ENCODE assay signal across 14 cellular contexts in the genomic region with DNA sequence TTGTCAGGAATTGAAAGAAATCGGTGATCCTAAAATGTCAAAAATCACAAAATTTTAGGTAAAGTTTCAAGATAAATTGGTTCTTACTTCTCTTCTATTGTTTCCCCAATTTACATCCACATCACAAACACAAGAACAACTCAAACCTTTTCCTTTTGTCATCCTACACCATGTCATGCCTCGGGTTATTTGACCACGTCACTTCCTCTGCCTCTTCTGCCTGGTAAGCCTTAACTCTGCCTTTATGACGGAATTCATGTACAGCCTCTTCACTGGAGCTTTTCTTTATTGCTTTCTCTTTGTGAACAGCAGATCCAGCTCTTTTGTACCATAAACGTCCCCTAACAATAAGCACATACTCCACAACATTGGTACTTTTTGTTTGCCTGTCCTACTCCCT.
DNase-seq lines count a peak whose midpoint lies in the region; TF ChIP-seq lines count a peak whose summit lies in the region.
"Had no signal": no experiment of that assay in that cellular context is flagged by ENCODE, and none has a peak within 500 bp of the region (broad histone marks: within the 10 kb centered on the region; RNA-seq: fewer than 3 reads in every experiment).

No MANE protein-coding gene starts in this region.

- no peak overlapping the region for H2BK15ac ChIP-seq in neuronal stem cell (ENCODE audit: low read length)

- no peak for TF ChIP-seq CTCF in OCI-LY3 (IDR thresholded peaks at IDR 0.05; ENCODE audit: low read depth, low read length)

- H3K4me3 Mint-ChIP-seq in activated CD4-positive, alpha-beta memory T cell treated with anti-CD3 and anti-CD28 coated beads, Interleukin-2, amount 10 ng/mL, durations not matched to agents 7 days and 5 days = no peak overlapping the region
- H3K4me3 Mint-ChIP-seq: CD14-positive monocyte; CD4-positive, alpha-beta memory T cell; HFFc6 had no signal

- H3K4me1 ChIP-seq in HAP-1 (peaks cover 5% of the 10 kb centered on the region), OCI-LY3 (ENCODE audit: low read length) (no peaks in the 10 kb centered on the region), neuronal stem cell (ENCODE audit: control insufficient read depth in 2 of 2, insufficient read depth in 1 of 2, low read depth in 1 of 2, low read length in 2 of 2) (peaks cover 4 to 7% of the 10 kb centered on the region in 2 donors)
- H3K4me1 ChIP-seq: A549, BLaER1 had no signal

- no peak overlapping the region for H2BK5ac ChIP-seq in neuronal stem cell (ENCODE audit: low read length)

- no peaks in the 10 kb centered on the region for H3K36me3 ChIP-seq in HAP-1 (replicated peaks)
- H3K36me3 ChIP-seq in OCI-LY3 (replicated peaks; ENCODE audit: low read depth, low read length) = no peaks in the 10 kb centered on the region
- H3K36me3 ChIP-seq in neuronal stem cell (replicated peaks in 1 of 2; ENCODE audit: control insufficient read depth in 2 of 2, insufficient read depth in 2 of 2, low read length in 2 of 2) = no peaks in the 10 kb centered on the region
- H3K36me3 ChIP-seq: BLaER1 had no signal

- no peaks in the 10 kb centered on the region for H3K27me3 Mint-ChIP-seq in activated CD4-positive, alpha-beta memory T cell treated with anti-CD3 and anti-CD28 coated beads, Interleukin-2, amount 10 ng/mL, durations not matched to agents 7 days and 5 days
- H3K27me3 Mint-ChIP-seq: CD4-positive, alpha-beta memory T cell had no signal

- H2AK5ac ChIP-seq in neuronal stem cell (ENCODE audit: low read depth, low read length) = no peak overlapping the region

- H3K9me3 ChIP-seq in HAP-1 = no peaks in the 10 kb centered on the region
- H3K9me3 ChIP-seq in OCI-LY3 (ENCODE audit: insufficient read depth, low read length) = no peaks in the 10 kb centered on the region
- no peaks in the 10 kb centered on the region for H3K9me3 ChIP-seq in neuronal stem cell (replicated peaks in 1 of 2; ENCODE audit: control insufficient read depth in 2 of 2, insufficient read depth in 1 of 2, low read depth in 1 of 2, low read length in 2 of 2)
- H3K9me3 ChIP-seq: A549, BLaER1 had no signal

- no peak overlapping the region for H4K8ac ChIP-seq in neuronal stem cell (ENCODE audit: low read depth, low read length)

- no peak overlapping the region for H3K4me3 ChIP-seq in HAP-1
- no peak overlapping the region for H3K4me3 ChIP-seq in OCI-LY3 (ENCODE audit: low read length)
- no peak overlapping the region for H3K4me3 ChIP-seq in neuronal stem cell (ENCODE audit: low read length in 2 of 2)
- H3K4me3 ChIP-seq: A549, BLaER1 had no signal

- H2BK12ac ChIP-seq in neuronal stem cell (ENCODE audit: low read length) = no peak overlapping the region

- no peak overlapping the region for H3K23ac ChIP-seq in neuronal stem cell (ENCODE audit: low read depth, low read length, poor library complexity)

- H3K36me3 Mint-ChIP-seq in activated CD4-positive, alpha-beta memory T cell treated with anti-CD3 and anti-CD28 coated beads, Interleukin-2, amount 10 ng/mL, durations not matched to agents 7 days and 5 days (ENCODE audit: low read depth) = no peaks in the 10 kb centered on the region
- H3K36me3 Mint-ChIP-seq: CD14-positive monocyte; CD4-positive, alpha-beta memory T cell had no signal

- no peak overlapping the region for H3K27ac Mint-ChIP-seq in activated CD4-positive, alpha-beta memory T cell treated with anti-CD3 and anti-CD28 coated beads, Interleukin-2, amount 10 ng/mL, durations not matched to agents 7 days and 5 days
- H3K27ac Mint-ChIP-seq: CD14-positive monocyte; CD4-positive, alpha-beta memory T cell; HFFc6 had no signal

- DNase-seq in DMS153 (lab: John Stamatoyannopoulos, UW) = peak; percentile 28
- no peak for DNase-seq in DMS153 treated with DMSO at 0.1 percent for 48 hours (lab: John Stamatoyannopoulos, UW; ENCODE audit: unreplicated experiment)
- DNase-seq in HAP-1 (ENCODE audit: low spot score in 2 of 2) = peak; percentile 58 to 81
- no peak for DNase-seq in neuronal stem cell (ENCODE audit: low spot score)
- no peak for DNase-seq in NCI-H2227 treated with DMSO at 0.1 percent for 48 hours (lab: John Stamatoyannopoulos, UW)
- no peak for DNase-seq in activated CD4-positive, alpha-beta memory T cell treated with anti-CD3 and anti-CD28 coated beads, Interleukin-2, amount 10 ng/mL, durations not matched to agents 7 days and 5 days
- DNase-seq: CD4-positive, alpha-beta memory T cell; HFFc6 had no signal

- no peak overlapping the region for H3K18ac ChIP-seq in neuronal stem cell (ENCODE audit: low read length)

- no peak overlapping the region for H4K91ac ChIP-seq in neuronal stem cell (ENCODE audit: low read depth, low read length, poor library complexity)

- H3K27ac ChIP-seq in OCI-LY3 (ENCODE audit: low read length) (no peak overlapping the region), neuronal stem cell (replicated peaks; ENCODE audit: low read length) (no peak overlapping the region)
- H3K27ac ChIP-seq: 22Rv1, A549, BLaER1, KMS-11 had no signal

- no CpG with 5 or more reads among the region's 5 CpGs for WGBS in neuronal stem cell (ENCODE audit: extremely low coverage in 2 of 2, insufficient read length in 2 of 2, insufficient replicate concordance in 1 of 2), 2 donors

- peaks cover 3% of the 10 kb centered on the region for H3K9me3 Mint-ChIP-seq in activated CD4-positive, alpha-beta memory T cell treated with anti-CD3 and anti-CD28 coated beads, Interleukin-2, amount 10 ng/mL, durations not matched to agents 7 days and 5 days

- H3K79me1 ChIP-seq in neuronal stem cell (ENCODE audit: low read depth, low read length) = no peaks in the 10 kb centered on the region

- POLR2A ChIA-PET in activated CD4-positive, alpha-beta memory T cell treated with anti-CD3 and anti-CD28 coated beads, Interleukin-2, amount 10 ng/mL, durations not matched to agents 7 days and 5 days (lab: Charles Lee) = no interaction called here

- H3K27me3 ChIP-seq in HAP-1 (ENCODE audit: low read depth) = no peaks in the 10 kb centered on the region
- H3K27me3 ChIP-seq in OCI-LY3 (ENCODE audit: low read depth, low read length) = no peaks in the 10 kb centered on the region
- H3K27me3 ChIP-seq in neuronal stem cell (ENCODE audit: control insufficient read depth in 3 of 3, insufficient read depth in 3 of 3, low read depth in 1 of 3, low read length in 3 of 3) = no peaks in the 10 kb centered on the region
- H3K27me3 ChIP-seq: BLaER1 had no signal

- in situ Hi-C loops in HAP-1 (cut with MboI; ENCODE audit: low sequenced_read_pairs) = no loop called here

- H2AFZ ChIP-seq in OCI-LY3 (ENCODE audit: low read depth, low read length) (peak overlapping the region; percentile 11; the same call in 1 of the 2 replicates), neuronal stem cell (ENCODE audit: low read length) (peak overlapping the region; percentile 77)

- H3K9ac ChIP-seq in OCI-LY3 (ENCODE audit: low read length) (no peak overlapping the region), neuronal stem cell (ENCODE audit: low read depth, low read length, poor library complexity) (no peak overlapping the region)
- H3K9ac ChIP-seq: BLaER1, KMS-11 had no signal

- CTCF ChIA-PET in activated CD4-positive, alpha-beta memory T cell treated with anti-CD3 and anti-CD28 coated beads, Interleukin-2, amount 10 ng/mL, durations not matched to agents 7 days and 5 days (lab: Charles Lee) = no interaction called here

- no peaks in the 10 kb centered on the region for H4K20me1 ChIP-seq in OCI-LY3 (ENCODE audit: insufficient read depth, low read length)
- H4K20me1 ChIP-seq: BLaER1 had no signal

- H3K4me1 Mint-ChIP-seq in activated CD4-positive, alpha-beta memory T cell treated with anti-CD3 and anti-CD28 coated beads, Interleukin-2, amount 10 ng/mL, durations not matched to agents 7 days and 5 days = no peaks in the 10 kb centered on the region
- H3K4me1 Mint-ChIP-seq: CD14-positive monocyte; CD4-positive, alpha-beta memory T cell had no signal

- H3K14ac ChIP-seq in neuronal stem cell (ENCODE audit: low read length) = no peak overlapping the region

- no peak overlapping the region for H3K4ac ChIP-seq in neuronal stem cell (ENCODE audit: low read length)

- H3K4me2 ChIP-seq in OCI-LY3 (ENCODE audit: low read length) = no peak overlapping the region
- H3K4me2 ChIP-seq in neuronal stem cell (ENCODE audit: insufficient read depth, low read length, poor library complexity, severe bottlenecking) = no peak overlapping the region
- H3K4me2 ChIP-seq: A549, BLaER1, KMS-11 had no signal

- no peak overlapping the region for H2BK120ac ChIP-seq in neuronal stem cell (ENCODE audit: low read depth, low read length)

- no peaks in the 10 kb centered on the region for H3K79me2 ChIP-seq in OCI-LY3 (ENCODE audit: low read length)

Comparison
In these comparisons a context has a peak if more than half of its experiments do, and no peak if none do; other contexts are left out.
1. DNase-seq: peak in DMS153 (single experiment) and HAP-1 (2 of 2); none in DMS153 treated with DMSO at 0.1 percent for 48 hours (single experiment), neuronal stem cell (single experiment), NCI-H2227 treated with DMSO at 0.1 percent for 48 hours (single experiment) and activated CD4-positive, alpha-beta memory T cell treated with anti-CD3 and anti-CD28 coated beads, Interleukin-2, amount 10 ng/mL, durations not matched to agents 7 days and 5 days (single experiment).